8 cellular contexts compared by ENCODE assay signal in the genomic region with DNA sequence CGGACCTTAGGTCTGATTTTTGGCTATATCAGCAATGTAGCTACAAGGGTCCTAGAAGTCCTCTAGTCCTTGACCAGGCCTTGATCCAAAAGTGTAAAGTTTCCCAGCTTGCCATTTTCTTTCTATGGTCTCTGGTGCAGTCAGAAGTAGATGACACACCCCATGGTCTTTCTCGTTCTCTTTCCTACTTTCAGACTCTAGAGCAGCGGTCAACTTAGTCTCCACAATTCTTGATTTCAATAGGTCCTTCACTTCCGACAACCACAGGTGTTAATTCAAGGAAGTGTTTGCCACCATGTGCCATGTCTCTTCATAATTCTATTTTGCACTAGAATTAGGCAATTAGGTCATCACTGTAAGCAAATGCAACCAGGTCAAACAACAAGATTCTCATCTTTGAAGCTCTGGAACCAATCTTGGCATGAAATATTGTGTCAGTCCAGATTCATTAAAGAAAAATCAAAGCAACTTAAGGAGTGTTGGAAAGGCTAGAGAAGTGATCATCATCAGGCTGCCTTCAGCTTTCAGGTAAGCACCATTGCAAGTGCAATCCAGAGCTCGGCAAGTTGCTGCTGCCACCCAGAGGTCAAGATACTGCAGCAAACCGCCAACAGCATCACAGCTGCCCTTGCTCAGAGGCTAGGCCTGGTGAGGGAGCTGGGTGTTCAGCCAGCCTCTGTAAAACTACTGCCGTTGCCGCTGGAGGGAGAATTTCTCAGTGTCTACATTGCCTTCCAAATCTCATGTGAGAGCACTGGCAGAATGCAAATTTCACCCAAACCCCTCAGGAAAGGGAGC. TPM values are rescaled to one million over a fixed set of nuclear protein-coding genes. Genes with fewer than 3 reads are reported as not detected.
DNase-seq lines count a peak whose midpoint lies in the region; ATAC-seq and TF ChIP-seq lines count a peak whose summit lies in the region.

No MANE protein-coding gene starts in this region.

- ATAC-seq in GM19035 (IDR thresholded peaks at IDR 0.05; ENCODE audit: unreplicated experiment) (peak; percentile 93), HG03280 (IDR thresholded peaks at IDR 0.05; ENCODE audit: unreplicated experiment) (peak; percentile 93), left lobe of liver (peak; percentile 92)

- DNase-seq in DMS53 (lab: John Stamatoyannopoulos, UW) (peak; percentile 86), OCI-M1 (lab: John Stamatoyannopoulos, UW) (peak; percentile 53), cardiac fibroblast (ENCODE audit: low read depth in 2 of 2) (peak; percentile 76 to 79), left lobe of liver (ENCODE audit: low spot score) (peak; percentile 55), ureter (ENCODE audit: low spot score) (peak; percentile 77), amniotic stem cell (lab: John Stamatoyannopoulos, UW) (no peak)

- no peak overlapping the region for H3K4me3 ChIP-seq in cardiac fibroblast (replicated peaks in 1 of 2; ENCODE audit: low read depth in 2 of 2, low read length in 2 of 2)

- peak; percentile 79 for TF ChIP-seq CTCF in cardiac fibroblast (IDR thresholded peaks at IDR 0.05; ENCODE audit: low read depth, low read length)

RNA-seq across cellular contexts. Expression of gene SYNE1, which starts 5.6 kb away (rescaled TPM):
- total RNA-seq in left lobe of liver (31.3 TPM), ureter (197 TPM)

RNA-seq across cellular contexts. Expression of gene MYCT1, which starts 54.9 kb away (rescaled TPM):
- total RNA-seq in left lobe of liver, result 3.3 TPM
- 11.5 TPM for total RNA-seq in ureter
